ENCODE assay signal across 19 cellular contexts in genomic region chr17:48606892-48607241, GRCh38. TPM values are rescaled to one million over a fixed set of nuclear protein-coding genes. Genes with fewer than 3 reads are reported as not detected.
DNase-seq lines count a peak whose midpoint lies in the region; ATAC-seq and TF ChIP-seq lines count a peak whose summit lies in the region.
"Had no signal": no experiment of that assay in that cellular context is flagged by ENCODE, and none has a peak within 500 bp of the region (broad histone marks: within the 10 kb centered on the region; RNA-seq: fewer than 3 reads in every experiment).

No MANE protein-coding gene starts in this region.

- H3K27ac ChIP-seq in HUES6 (ENCODE audit: low read depth, low read length) (no peak overlapping the region), mesodermal cell (ENCODE audit: low read depth, low read length, severe bottlenecking) (peak overlapping the region; percentile 73)
- H3K27ac ChIP-seq: C4-2B had no signal

- ATAC-seq in HG02759 (IDR thresholded peaks at IDR 0.05; ENCODE audit: unreplicated experiment), result no peak
- ATAC-seq: HepG2, SK-N-SH treated with all-trans-retinoic acid at 6 μM for 48 hours had no signal

- H3K9me3 ChIP-seq in HUES6 (ENCODE audit: control insufficient read depth, insufficient read depth, low read depth, low read length), result no peaks in the 10 kb centered on the region
- no peaks in the 10 kb centered on the region for H3K9me3 ChIP-seq in mesodermal cell (ENCODE audit: control insufficient read depth, low read length)
- H3K9me3 ChIP-seq: HAP-1 had no signal

- H3K36me3 ChIP-seq in HUES6 (ENCODE audit: control insufficient read depth, insufficient read depth, low read length) (no peaks in the 10 kb centered on the region), mesodermal cell (ENCODE audit: control insufficient read depth, insufficient read depth, low read length) (no peaks in the 10 kb centered on the region)
- H3K36me3 ChIP-seq: HAP-1 had no signal

- TF ChIP-seq CTCF in brain (conservative IDR thresholded peaks at IDR 0.05), result no peak

- H3K4me1 ChIP-seq in HUES6 (ENCODE audit: control insufficient read depth, insufficient read depth, low read length) (peaks cover 12% of the 10 kb centered on the region), mesodermal cell (ENCODE audit: control insufficient read depth, insufficient read depth, low read length, poor library complexity, severe bottlenecking) (peaks cover 19% of the 10 kb centered on the region)

- peaks cover 100% of the 10 kb centered on the region for H3K27me3 ChIP-seq in HUES6 (ENCODE audit: control insufficient read depth, insufficient read depth, low read length)

- DNase-seq in SIG-M5 (lab: John Stamatoyannopoulos, UW) (no peak), iPS-NIHi7 (ENCODE audit: extremely low spot score) (no peak), germinal center (ENCODE audit: low spot score) (no peak)
- DNase-seq: AML-193; DMS79 treated with DMSO at 0.1 percent for 48 hours; KBM-7; NCI-H1694 treated with DMSO at 0.1 percent for 48 hours; NCI-H510A; NCI-H748 treated with DMSO at 0.1 percent for 48 hours; NK-92 treated with Interleukin-12 subunit alpha and Interleukin-12 subunit beta, amount 100 ng/mL, for 24 hours; SHP77 had no signal

- peaks cover 12% of the 10 kb centered on the region for H3K4me1 Mint-ChIP-seq in brain

- no peaks in the 10 kb centered on the region for H3K27me3 Mint-ChIP-seq in brain

- no peaks in the 10 kb centered on the region for H3K36me3 Mint-ChIP-seq in brain

- H3K9ac ChIP-seq in HUES6 (ENCODE audit: low read length), result peak overlapping the region; percentile 87

- peak overlapping the region in 3 of 5 experiments; percentile 49 to 93 (median 90) for H3K4me3 Mint-ChIP-seq in brain

- peaks cover 0 to 22% (median 17%) of the 10 kb centered on the region in 5 experiments for H3K9me3 Mint-ChIP-seq in brain

- 43 to 69% methylated on average over 2 of the region's 2 CpGs for WGBS in mesodermal cell (ENCODE audit: insufficient coverage in 2 of 2), 2 experiments

- peak overlapping the region in 3 of 5 experiments; percentile 72 to 97 (median 76) for H3K27ac Mint-ChIP-seq in brain

- peak overlapping the region; percentile 15; the same call in 1 of the 2 replicates for H3K4me3 ChIP-seq in HUES6 (ENCODE audit: low read depth, low read length)
- no peak overlapping the region for H3K4me3 ChIP-seq in mesodermal cell (ENCODE audit: extremely low read depth, insufficient read depth, low read length, poor library complexity, severe bottlenecking)
- H3K4me3 ChIP-seq: HAP-1 had no signal

RNA-seq across cellular contexts. Expression of gene HOXB6, which starts 2.1 kb away (rescaled TPM):
- polyA plus RNA-seq in brain (ENCODE audit: insufficient read depth, low read depth, low replicate concordance), result 31.9 TPM
- 38.9 TPM for polyA plus RNA-seq in mesodermal cell (2013, experiment 1 of 2)
- polyA plus RNA-seq in mesodermal cell (2013, experiment 2 of 2), result 49.8 TPM
- polyA plus RNA-seq: HepG2 had no signal

RNA-seq across cellular contexts. Expression of gene HOXB7, which starts 4.0 kb away (rescaled TPM):
- polyA plus RNA-seq in brain (ENCODE audit: insufficient read depth, low read depth, low replicate concordance), result 37.1 TPM
- polyA plus RNA-seq in mesodermal cell (2013, experiment 1 of 2), result 10.4 TPM
- 19.8 TPM for polyA plus RNA-seq in mesodermal cell (2013, experiment 2 of 2)

RNA-seq across cellular contexts. Expression of gene HOXB8, which starts 8.2 kb away (rescaled TPM):
- polyA plus RNA-seq in brain (ENCODE audit: insufficient read depth, low read depth, low replicate concordance), result 65.2 TPM
- polyA plus RNA-seq in mesodermal cell (2013, experiment 1 of 2), result 30.0 TPM
- 41.5 TPM for polyA plus RNA-seq in mesodermal cell (2013, experiment 2 of 2)
- polyA plus RNA-seq: HepG2 had no signal

RNA-seq across cellular contexts. Expression of gene HOXB5, which starts 13.3 kb away (rescaled TPM):
- 234 TPM for polyA plus RNA-seq in brain (ENCODE audit: insufficient read depth, low read depth, low replicate concordance)
- polyA plus RNA-seq in mesodermal cell (2013, experiment 1 of 2), result 13.7 TPM
- 15.0 TPM for polyA plus RNA-seq in mesodermal cell (2013, experiment 2 of 2)
- polyA plus RNA-seq: HepG2 had no signal

RNA-seq across cellular contexts. Expression of gene HOXB3, which starts 16.8 kb away (rescaled TPM):
- 41.6 TPM for polyA plus RNA-seq in brain (ENCODE audit: insufficient read depth, low read depth, low replicate concordance)
- polyA plus RNA-seq in mesodermal cell (2013, experiment 1 of 2), result 28.7 TPM
- polyA plus RNA-seq in mesodermal cell (2013, experiment 2 of 2), result 27.8 TPM
- polyA plus RNA-seq: HepG2 had no signal
